ENCODE assay signal across 21 cellular contexts in genomic region chr2:168729455-168729854, GRCh38.
"Had no signal": no experiment of that assay in that cellular context is flagged by ENCODE, and none has a peak within 500 bp of the region (broad histone marks: within the 10 kb centered on the region; RNA-seq: fewer than 3 reads in every experiment).

No MANE protein-coding gene starts in this region.

- H3K4me3 ChIP-seq: cardiac muscle cell, coronary artery, gastrocnemius medialis, hepatocyte, neural progenitor cell, pancreas, skin epidermis, stomach, thoracic aorta, transverse colon had no signal

- H3K36me3 ChIP-seq: cardiac muscle cell, gastrocnemius medialis, neural progenitor cell, pancreas, thoracic aorta, transverse colon had no signal

- DNase-seq: effector CD8-positive, alpha-beta T cell; gastrocnemius medialis; glutamatergic neuron; kidney; left colon; mammary epithelial cell; nucleus accumbens; pancreas; stimulated activated CD4-positive, alpha-beta T cell treated with anti-CD3 and anti-CD28 coated beads, Interleukin-2, amount 100 ng/mL, for 24 hours; stimulated activated naive CD4-positive, alpha-beta T cell; stomach; substantia nigra; transverse colon had no signal

- ATAC-seq: esophagus mucosa; gastrocnemius medialis; left colon; natural killer cell treated with Interleukin-12 subunit alpha and Interleukin-12 subunit beta and Interleukin-15 and Interleukin-18, amount 100 ng/mL, for 72 hours; pancreas had no signal

- H3K27me3 ChIP-seq: cardiac muscle cell, gastrocnemius medialis, hepatocyte, neural progenitor cell, pancreas, stomach, transverse colon had no signal

- H3K4me1 ChIP-seq: pancreas, transverse colon had no signal

- H3K9me3 ChIP-seq: gastrocnemius medialis, pancreas, stomach, thoracic aorta, transverse colon had no signal

- H3K27ac ChIP-seq: cardiac muscle cell, coronary artery, gastrocnemius medialis, hepatocyte, neural progenitor cell, pancreas, skin epidermis, thoracic aorta, transverse colon had no signal
